24 cellular contexts compared by ENCODE assay signal in genomic region chr12:6478406-6478805, GRCh38. TPM values are rescaled to one million over a fixed set of nuclear protein-coding genes. Genes with fewer than 3 reads are reported as not detected.
DNase-seq lines count a peak whose midpoint lies in the region; ATAC-seq and TF ChIP-seq lines count a peak whose summit lies in the region.
"Had no signal": no experiment of that assay in that cellular context is flagged by ENCODE, and none has a peak within 500 bp of the region (broad histone marks: within the 10 kb centered on the region; RNA-seq: fewer than 3 reads in every experiment).

No MANE protein-coding gene starts in this region.

- H3K36me3 ChIP-seq in trophoblast cell (ENCODE audit: control insufficient read depth in 1 of 2, insufficient read depth in 2 of 2, low read length in 2 of 2): no peaks in the 10 kb centered on the region
- no peaks in the 10 kb centered on the region for H3K36me3 ChIP-seq in CD4-positive, alpha-beta memory T cell (ENCODE audit: insufficient read depth, low read length)
- H3K36me3 ChIP-seq: MG63, SJCRH30 had no signal

- H3K27ac ChIP-seq in trophoblast cell (ENCODE audit: low read depth, low read length) (peak overlapping the region; percentile 19), substantia nigra (ENCODE audit: low read depth, low read length, poor library complexity, severe bottlenecking) (no peak overlapping the region)
- H3K27ac ChIP-seq in CD4-positive, alpha-beta memory T cell (ENCODE audit: low read depth, low read length): no peak overlapping the region
- H3K27ac ChIP-seq: HL-60, PC-9, RWPE1, SJCRH30 had no signal

- ATAC-seq in HG02852 (IDR thresholded peaks at IDR 0.05; ENCODE audit: unreplicated experiment) (no peak), HG03442 (IDR thresholded peaks at IDR 0.05; ENCODE audit: unreplicated experiment) (no peak)

- peak; percentile 88 for DNase-seq in AG08395 (ENCODE audit: low spot score)
- DNase-seq in GM03348 (ENCODE audit: low spot score): peak; percentile 90
- DNase-seq in fibroblast of mammary gland (ENCODE audit: low read depth): peak; percentile 44
- no peak for DNase-seq in trophoblast cell
- no peak for DNase-seq in CD4-positive, alpha-beta memory T cell
- DNase-seq in substantia nigra (lab: John Stamatoyannopoulos, UW): no peak
- DNase-seq: Caco-2; CD4-positive, CD25-positive, alpha-beta regulatory T cell; Kasumi-1; MG63; NCI-H1092; NCI-H1436 treated with DMSO at 0.1 percent for 48 hours; NCI-H2029; NCI-H345; NCI-H524 treated with DMSO at 0.1 percent for 48 hours; SJCRH30 had no signal

- WGBS in trophoblast cell (ENCODE audit: extremely low coverage, insufficient coverage, insufficient read length): no CpG with 5 or more reads among the region's 20 CpGs

- H3K79me2 ChIP-seq in trophoblast cell (ENCODE audit: control insufficient read depth, insufficient read depth, low read length, poor library complexity): no peaks in the 10 kb centered on the region

- H3K4me3 Mint-ChIP-seq in CD4-positive, alpha-beta memory T cell: no peak overlapping the region
- H3K4me3 Mint-ChIP-seq: B cell; CD4-positive, CD25-positive, alpha-beta regulatory T cell had no signal

- peaks cover 10% of the 10 kb centered on the region for H3K79me1 ChIP-seq in trophoblast cell (ENCODE audit: low read length)

- H2BK12ac ChIP-seq in trophoblast cell (ENCODE audit: low read length): peak overlapping the region; percentile 27

- no peak overlapping the region for H4K12ac ChIP-seq in trophoblast cell (ENCODE audit: low read depth, low read length)

- H3K4me1 ChIP-seq in trophoblast cell (ENCODE audit: control insufficient read depth in 1 of 2, insufficient read depth in 2 of 2, low read length in 2 of 2): peaks cover 8 to 12% of the 10 kb centered on the region in 2 experiments
- H3K4me1 ChIP-seq in CD4-positive, alpha-beta memory T cell (ENCODE audit: insufficient read depth, low read length): no peaks in the 10 kb centered on the region
- H3K4me1 ChIP-seq: SJCRH30 had no signal

- H3K27me3 Mint-ChIP-seq in CD4-positive, alpha-beta memory T cell: peaks cover 0 to 2% of the 10 kb centered on the region in 2 donors

- POLR2A ChIA-PET in CD4-positive, alpha-beta memory T cell (lab: Charles Lee; ENCODE audit: partially characterized antibody): no interaction called here

- no peak overlapping the region for H3K27ac Mint-ChIP-seq in CD4-positive, alpha-beta memory T cell
- H3K27ac Mint-ChIP-seq: B cell; CD4-positive, CD25-positive, alpha-beta regulatory T cell had no signal

- H3K18ac ChIP-seq in trophoblast cell (ENCODE audit: low read length): no peak overlapping the region

- H3K23ac ChIP-seq in trophoblast cell (ENCODE audit: low read length): peak overlapping the region; percentile 69

- H3K14ac ChIP-seq in trophoblast cell (ENCODE audit: low read length): peak overlapping the region; percentile 37

- H4K8ac ChIP-seq in trophoblast cell (ENCODE audit: low read depth, low read length): peak overlapping the region; percentile 5

- no peak overlapping the region for H3K4me3 ChIP-seq in fibroblast of mammary gland (ENCODE audit: control insufficient read depth, low read depth, low read length)
- H3K4me3 ChIP-seq in trophoblast cell (ENCODE audit: low read depth, low read length): no peak overlapping the region
- no peak overlapping the region for H3K4me3 ChIP-seq in CD4-positive, alpha-beta memory T cell (ENCODE audit: low read length in 2 of 2)
- H3K4me3 ChIP-seq: MG63, PC-9, SJCRH30 had no signal

- CTCF ChIA-PET in CD4-positive, alpha-beta memory T cell (lab: Charles Lee; ENCODE audit: partially characterized antibody): interaction anchor here (0.5 kb wide), 1 partner anchor 28 kb away, joined by 3 read pairs; no protein-coding TSS in a partner anchor

- H3K36me3 Mint-ChIP-seq in CD4-positive, alpha-beta memory T cell: no peaks in the 10 kb centered on the region
- H3K36me3 Mint-ChIP-seq: CD4-positive, CD25-positive, alpha-beta regulatory T cell had no signal

- H2AK5ac ChIP-seq in trophoblast cell (ENCODE audit: low read length): no peak overlapping the region

- no peak overlapping the region for H2BK120ac ChIP-seq in trophoblast cell (ENCODE audit: insufficient read depth, low read length, poor library complexity)

- H3K9me3 Mint-ChIP-seq in CD4-positive, alpha-beta memory T cell: peaks cover 0 to 3% (median 0%) of the 10 kb centered on the region in 8 donors
- H3K9me3 Mint-ChIP-seq: CD4-positive, CD25-positive, alpha-beta regulatory T cell had no signal

- no peaks in the 10 kb centered on the region for H3K4me1 Mint-ChIP-seq in CD4-positive, alpha-beta memory T cell
- H3K4me1 Mint-ChIP-seq: B cell; CD4-positive, CD25-positive, alpha-beta regulatory T cell had no signal

- peaks cover 7% of the 10 kb centered on the region for H3K9me3 ChIP-seq in trophoblast cell (ENCODE audit: insufficient read depth, low read depth, low read length)
- no peaks in the 10 kb centered on the region for H3K9me3 ChIP-seq in CD4-positive, alpha-beta memory T cell (ENCODE audit: control insufficient read depth in 1 of 2, low read length in 2 of 2)
- H3K9me3 ChIP-seq: MG63, SJCRH30 had no signal

- no peak overlapping the region for H3K4me2 ChIP-seq in trophoblast cell (ENCODE audit: low read length)
- H3K4me2 ChIP-seq: PC-9 had no signal

- intact Hi-C loops in CD4-positive, alpha-beta memory T cell (cut with micrococcal nuclease): no loop called here

- no peak overlapping the region for H2BK5ac ChIP-seq in trophoblast cell (ENCODE audit: low read depth, low read length, poor library complexity)

- H4K91ac ChIP-seq in trophoblast cell (ENCODE audit: low read depth, low read length): peak overlapping the region; percentile 3

- no peak overlapping the region for H3K4ac ChIP-seq in trophoblast cell (ENCODE audit: low read depth, low read length)

- H3K9ac ChIP-seq in trophoblast cell (ENCODE audit: low read length): no peak overlapping the region

- no peak overlapping the region for H2AFZ ChIP-seq in trophoblast cell (ENCODE audit: insufficient read depth, low read length, poor library complexity)
- H2AFZ ChIP-seq: PC-9 had no signal

- no peaks in the 10 kb centered on the region for H3K27me3 ChIP-seq in trophoblast cell (ENCODE audit: insufficient read depth, low read length)
- H3K27me3 ChIP-seq in CD4-positive, alpha-beta memory T cell (ENCODE audit: insufficient read depth, low read length): no peaks in the 10 kb centered on the region
- H3K27me3 ChIP-seq: MG63, SJCRH30 had no signal

- TF ChIP-seq CTCF in fibroblast of mammary gland (conservative IDR thresholded peaks at IDR 0.05; ENCODE audit: control insufficient read depth, insufficient read depth, low read depth, low read length): no peak

RNA-seq across cellular contexts. Expression of gene VAMP1, which starts 7.9 kb away (rescaled TPM):
- polyA plus RNA-seq in trophoblast cell (2013): 8.1 and 8.3 TPM in 2 replicates
- total RNA-seq in CD4-positive, alpha-beta memory T cell: 100 to 1,000 TPM in 1 of 2 experiments, 10 to 100 TPM in 1; 97.7 to 101 TPM
- polyA plus RNA-seq in CD4-positive, alpha-beta memory T cell: 10 to 100 TPM; 10.3 to 12.1 TPM

RNA-seq across cellular contexts. Expression of gene MRPL51, which starts 14.7 kb away (rescaled TPM):
- 534 and 575 TPM in 2 replicates for polyA plus RNA-seq in trophoblast cell (2013)
- total RNA-seq in CD4-positive, alpha-beta memory T cell: 10 to 100 TPM; 85.1 to 89.2 TPM
- 100 to 1,000 TPM; 199 to 205 TPM for polyA plus RNA-seq in CD4-positive, alpha-beta memory T cell

RNA-seq across cellular contexts. Expression of gene NCAPD2, which starts 15.5 kb away (rescaled TPM):
- 39.3 and 41.7 TPM in 2 replicates for polyA plus RNA-seq in trophoblast cell (2013)
- total RNA-seq in CD4-positive, alpha-beta memory T cell: 10 to 100 TPM; 38.1 to 39.8 TPM
- 10 to 100 TPM; 15.7 to 29.0 TPM for polyA plus RNA-seq in CD4-positive, alpha-beta memory T cell

RNA-seq across cellular contexts. Expression of gene TAPBPL, which starts 26.6 kb away (rescaled TPM):
- 0.04 and 0.17 TPM in 2 replicates for polyA plus RNA-seq in trophoblast cell (2013)
- total RNA-seq in CD4-positive, alpha-beta memory T cell: 10 to 100 TPM; 66.4 to 66.9 TPM
- 100 to 1,000 TPM; 102 to 116 TPM for polyA plus RNA-seq in CD4-positive, alpha-beta memory T cell

RNA-seq across cellular contexts. Expression of gene CD27, which starts 33.7 kb away (rescaled TPM):
- polyA plus RNA-seq in trophoblast cell (2013): not detected in 2 replicates
- total RNA-seq in CD4-positive, alpha-beta memory T cell: 100 to 1,000 TPM; 117 to 124 TPM
- 100 to 1,000 TPM; 343 to 402 TPM for polyA plus RNA-seq in CD4-positive, alpha-beta memory T cell
- total RNA-seq: Caco-2, H4, HT1080, PC-9 had no signal

Comparison
In these comparisons a context has a peak if more than half of its experiments do, and no peak if none do; other contexts are left out.
1. DNase-seq: peak in AG08395 (single experiment), GM03348 (single experiment) and fibroblast of mammary gland (single experiment); none in trophoblast cell (0 of 2), CD4-positive, alpha-beta memory T cell (0 of 5) and substantia nigra (0 of 49).